8 cellular contexts compared by ENCODE assay signal in genomic region chr2:200705305-200705985, GRCh38.
A peak's percentile ranks its signal among the peaks of the same experiment; 100 is the strongest.
DNase-seq lines count a peak whose midpoint lies in the region; TF ChIP-seq lines count a peak whose summit lies in the region.
"Had no signal": no experiment of that assay in that cellular context is flagged by ENCODE, and none has a peak within 500 bp of the region (broad histone marks: within the 10 kb centered on the region; RNA-seq: fewer than 3 reads in every experiment).

No MANE protein-coding gene starts in this region.

- H3K4me2 ChIP-seq in SU-DHL-6 (ENCODE audit: low read depth, low read length, poor library complexity, severe bottlenecking) (peak overlapping the region; percentile 5), osteoblast (ENCODE audit: insufficient read depth, low read length) (no peak overlapping the region)

- TF ChIP-seq CTCF in SU-DHL-6 (IDR thresholded peaks at IDR 0.05; ENCODE audit: insufficient read depth, low read length, poor library complexity, severe bottlenecking), result no peak
- TF ChIP-seq CTCF in osteoblast (IDR thresholded peaks at IDR 0.05; ENCODE audit: extremely low read depth, low read depth, low read length), result peak; percentile 36
- TF ChIP-seq CTCF in testis (IDR thresholded peaks at IDR 0.05), result no peak

- H4K20me1 ChIP-seq in SU-DHL-6 (ENCODE audit: low read depth, low read length) (no peaks in the 10 kb centered on the region), osteoblast (ENCODE audit: insufficient read depth, low read length) (no peaks in the 10 kb centered on the region)

- no peaks in the 10 kb centered on the region for H3K4me1 ChIP-seq in osteoblast (ENCODE audit: insufficient read depth, low read length)
- no peaks in the 10 kb centered on the region for H3K4me1 ChIP-seq in testis

- H3K36me3 ChIP-seq in SU-DHL-6 (ENCODE audit: low read length) (no peaks in the 10 kb centered on the region), osteoblast (ENCODE audit: insufficient read depth, low read length) (no peaks in the 10 kb centered on the region), testis (ENCODE audit: low read depth, missing control alignments) (no peaks in the 10 kb centered on the region)

- H3K4me3 ChIP-seq in SU-DHL-6 (ENCODE audit: insufficient read depth, low read length, poor library complexity, severe bottlenecking), result no peak overlapping the region
- no peak overlapping the region for H3K4me3 ChIP-seq in osteoblast (ENCODE audit: insufficient read depth, low read length)
- no peak overlapping the region for H3K4me3 ChIP-seq in testis

- TF ChIP-seq POLR2A in testis (IDR thresholded peaks at IDR 0.05), result no peak

- H3K27ac ChIP-seq in SU-DHL-6 (ENCODE audit: low read depth, low read length) (peak overlapping the region; percentile 42), osteoblast (ENCODE audit: low read depth, low read length) (no peak overlapping the region), testis (no peak overlapping the region)

- H3K9ac ChIP-seq in SU-DHL-6 (ENCODE audit: low read length), result 0 out of 2 replicates have a peak overlapping the region, but pooled peaks have one; percentile 12

- intact Hi-C loops in testis (cut with DNase I; ENCODE audit: low total_unique reads), result no loop called here

- H3K9me2 ChIP-seq in SU-DHL-6 (replicated peaks; ENCODE audit: insufficient read depth, low read length), result no peaks in the 10 kb centered on the region

- H3K27me3 ChIP-seq in SU-DHL-6 (ENCODE audit: low read length), result no peaks in the 10 kb centered on the region
- no peaks in the 10 kb centered on the region for H3K27me3 ChIP-seq in osteoblast (ENCODE audit: insufficient read depth, low read length)
- no peaks in the 10 kb centered on the region for H3K27me3 ChIP-seq in testis

- H3F3A ChIP-seq in SU-DHL-6 (ENCODE audit: insufficient read depth), result no peaks in the 10 kb centered on the region

- H2AFZ ChIP-seq in SU-DHL-6 (ENCODE audit: low read depth, low read length, severe bottlenecking) (no peak overlapping the region), osteoblast (ENCODE audit: low read length) (no peak overlapping the region)

- H3K9me3 ChIP-seq in SU-DHL-6 (ENCODE audit: insufficient read depth, low read length), result no peaks in the 10 kb centered on the region
- H3K9me3 ChIP-seq in osteoblast (ENCODE audit: low read depth, low read length), result no peaks in the 10 kb centered on the region
- no peaks in the 10 kb centered on the region for H3K9me3 ChIP-seq in testis

- H3K79me2 ChIP-seq in SU-DHL-6 (ENCODE audit: insufficient read depth, low read length), result no peaks in the 10 kb centered on the region
- H3K79me2 ChIP-seq in osteoblast (ENCODE audit: insufficient read depth, low read length), result no peaks in the 10 kb centered on the region

- 55 to 57% methylated on average over 3 of the region's 3 CpGs for WGBS in testis, 2 donors

- DNase-seq in ELF-1 (ENCODE audit: low read depth, low spot score) (peak; percentile 52), foreskin melanocyte (peak; percentile 61), osteoblast (ENCODE audit: insufficient read length, low spot score, missing footprints) (no peak), SW480 (ENCODE audit: low spot score) (no peak), testis (no peak), SK-N-DZ (ENCODE audit: low spot score) (no peak)
- DNase-seq: activated CD4-positive, alpha-beta T cell treated with anti-CD3 and anti-CD28 coated beads for 48 hours had no signal

Comparison
In these comparisons a context has a peak if more than half of its experiments do, and no peak if none do; other contexts are left out.
1. DNase-seq: peak in ELF-1 (single experiment) and foreskin melanocyte (single experiment); none in osteoblast (single experiment), SW480 (single experiment), testis (single experiment) and SK-N-DZ (single experiment).